ENCODE assay signal across 24 cellular contexts in genomic region chr6:112183271-112183671, GRCh38.
DNase-seq lines count a peak whose midpoint lies in the region; ATAC-seq and TF ChIP-seq lines count a peak whose summit lies in the region.
"Had no signal": no experiment of that assay in that cellular context is flagged by ENCODE, and none has a peak within 500 bp of the region (broad histone marks: within the 10 kb centered on the region; RNA-seq: fewer than 3 reads in every experiment).

No MANE protein-coding gene starts in this region.

- H3K36me3 ChIP-seq in IMR-90 (ENCODE audit: control insufficient read depth, insufficient read depth, low read length) (peaks cover 33% of the 10 kb centered on the region), mesendoderm (ENCODE audit: control insufficient read depth, insufficient read depth, low read length) (no peaks in the 10 kb centered on the region)
- H3K36me3 ChIP-seq in CD8-positive, alpha-beta T cell (ENCODE audit: insufficient read depth, low read length), result no peaks in the 10 kb centered on the region
- H3K36me3 ChIP-seq: neutrophil, thyroid gland had no signal

- CTCF ChIA-PET in IMR-90 (lab: Yijun Ruan, JAX), result interaction anchor here (0.6 to 1.1 kb wide), 3 partner anchors 51 to 121 kb away, joined by 3 read pairs; no protein-coding TSS in a partner anchor
- CTCF ChIA-PET in CD8-positive, alpha-beta T cell (lab: Charles Lee), result interaction anchor here (0.8 to 1.5 kb wide), 4 partner anchors 11 to 138 kb away, joined by 3 to 5 read pairs (median 3); no protein-coding TSS in a partner anchor

- peaks cover 9% of the 10 kb centered on the region; the same call in 1 of the 2 replicates for H3K9me1 ChIP-seq in IMR-90 (ENCODE audit: insufficient read depth, low read length)

- H3K4me1 Mint-ChIP-seq in CD8-positive, alpha-beta T cell (ENCODE audit: low read depth), result peaks cover 4% of the 10 kb centered on the region
- no peaks in the 10 kb centered on the region for H3K4me1 Mint-ChIP-seq in CD14-positive monocyte
- H3K4me1 Mint-ChIP-seq: B cell had no signal

- ATAC-seq in IMR-90 (ENCODE audit: low read depth), result peak; percentile 49
- ATAC-seq in CD8-positive, alpha-beta T cell, result no peak
- ATAC-seq: effector memory CD8-positive, alpha-beta T cell; left cardiac atrium; right cardiac atrium; stimulated activated naive B cell treated with anti-CD40 and anti-IgM and Interleukin-4, amounts not matched to agents 10 μg/mL and 1 μg/mL and 100 μg/mL, for 72 hours had no signal

- no peak overlapping the region for H3K27ac Mint-ChIP-seq in CD8-positive, alpha-beta T cell
- no peak overlapping the region for H3K27ac Mint-ChIP-seq in CD14-positive monocyte
- H3K27ac Mint-ChIP-seq: activated T-helper 2 cell treated with anti-CD3 and anti-CD28 coated beads, Interferon-gamma antibody, Interleukin-2, Interleukin-4, amounts not matched to agents 10 μg/mL and 5 μg/mL and 100 μg/mL, durations not matched to agents 14 hours and 24 hours and 36 hours; B cell; effector memory CD8-positive, alpha-beta T cell; stimulated activated naive B cell treated with anti-CD40 and anti-IgM and Interleukin-4, amounts not matched to agents 10 μg/mL and 1 μg/mL and 100 μg/mL, for 72 hours had no signal

- no peaks in the 10 kb centered on the region for H3K9me3 ChIP-seq in IMR-90 (ENCODE audit: control insufficient read depth, insufficient read depth, low read length)
- no peaks in the 10 kb centered on the region for H3K9me3 ChIP-seq in CD8-positive, alpha-beta T cell (ENCODE audit: low read length)
- H3K9me3 ChIP-seq: Caco-2, neutrophil, thyroid gland had no signal

- DNase-seq in IMR-90 (peak; percentile 70), brain pericyte (ENCODE audit: low read depth, low spot score) (peak; percentile 68), iris pigment epithelial cell (ENCODE audit: low read depth) (peak; percentile 82), smooth muscle cell of the brain vasculature (ENCODE audit: low read depth, low spot score) (peak; percentile 67), CD14-positive monocyte (ENCODE audit: low spot score) (no peak), mesendoderm (no peak), NCI-H1417 (lab: John Stamatoyannopoulos, UW) (no peak)
- no peak for DNase-seq in CD8-positive, alpha-beta T cell
- DNase-seq: activated CD4-positive, alpha-beta T cell treated with anti-CD3 and anti-CD28 coated beads for 4 hours; Caco-2; effector memory CD8-positive, alpha-beta T cell; foreskin melanocyte; KBM-7; left cardiac atrium; MV-4-11; NCI-H1930; NCI-H446; right cardiac atrium; stimulated activated naive B cell treated with anti-CD40 and anti-IgM and Interleukin-4, amounts not matched to agents 10 μg/mL and 1 μg/mL and 100 μg/mL, for 72 hours; SW 1271; thyroid gland had no signal

- peaks cover 3% of the 10 kb centered on the region; the same call in 1 of the 2 replicates for H3K4me1 ChIP-seq in IMR-90 (ENCODE audit: control insufficient read depth, insufficient read depth, low read length)
- no peaks in the 10 kb centered on the region for H3K4me1 ChIP-seq in CD8-positive, alpha-beta T cell (ENCODE audit: insufficient read depth, low read length)
- H3K4me1 ChIP-seq in mesendoderm (ENCODE audit: control insufficient read depth, low read depth, low read length), result no peaks in the 10 kb centered on the region
- H3K4me1 ChIP-seq: Caco-2 had no signal

- peak overlapping the region; percentile 81; the same call in 1 of the 2 replicates for H3K18ac ChIP-seq in IMR-90 (ENCODE audit: low read depth, low read length)
- no peak overlapping the region for H3K18ac ChIP-seq in mesendoderm (ENCODE audit: low read length)

- H3K27me3 ChIP-seq in IMR-90 (ENCODE audit: control insufficient read depth, insufficient read depth, low read length) (no peaks in the 10 kb centered on the region), mesendoderm (ENCODE audit: insufficient read depth, low read length, poor library complexity) (no peaks in the 10 kb centered on the region)
- peaks cover 3% of the 10 kb centered on the region for H3K27me3 ChIP-seq in CD8-positive, alpha-beta T cell (ENCODE audit: insufficient read depth, low read length)
- H3K27me3 ChIP-seq: thyroid gland had no signal

- in situ Hi-C loops in IMR-90 (cut with MboI; ENCODE audit: low sequenced_read_pairs), result loop anchor here (25.0 kb wide), 1 partner anchor 1729 kb away; no protein-coding TSS in a partner anchor

- H4K5ac ChIP-seq in IMR-90 (ENCODE audit: low read depth, low read length) (no peak overlapping the region), mesendoderm (ENCODE audit: low read length) (no peak overlapping the region)

- H2BK120ac ChIP-seq in IMR-90 (ENCODE audit: low read depth, low read length) (peak overlapping the region; percentile 28; the same call in 1 of the 2 replicates), mesendoderm (ENCODE audit: low read depth, low read length) (no peak overlapping the region)

- peak overlapping the region; percentile 76 for H2BK5ac ChIP-seq in IMR-90 (ENCODE audit: low read depth, low read length, poor library complexity, severe bottlenecking)
- H2BK5ac ChIP-seq in mesendoderm (ENCODE audit: low read length), result no peak overlapping the region

- peaks cover 25% of the 10 kb centered on the region for H3K27me3 Mint-ChIP-seq in CD8-positive, alpha-beta T cell (ENCODE audit: low read depth)
- H3K27me3 Mint-ChIP-seq in CD14-positive monocyte (ENCODE audit: low read depth in 3 of 3), result peaks cover 2 to 5% (median 4%) of the 10 kb centered on the region in 3 donors

- H3K9me3 Mint-ChIP-seq in CD8-positive, alpha-beta T cell, result no peaks in the 10 kb centered on the region
- no peaks in the 10 kb centered on the region for H3K9me3 Mint-ChIP-seq in CD14-positive monocyte
- H3K9me3 Mint-ChIP-seq: activated T-helper 2 cell treated with anti-CD3 and anti-CD28 coated beads, Interferon-gamma antibody, Interleukin-2, Interleukin-4, amounts not matched to agents 10 μg/mL and 5 μg/mL and 100 μg/mL, durations not matched to agents 14 hours and 24 hours and 36 hours; effector memory CD8-positive, alpha-beta T cell; stimulated activated naive B cell treated with anti-CD40 and anti-IgM and Interleukin-4, amounts not matched to agents 10 μg/mL and 1 μg/mL and 100 μg/mL, for 72 hours had no signal

- H3K4me2 ChIP-seq in IMR-90 (ENCODE audit: low read depth, low read length), result no peak overlapping the region; the same call in 1 of the 2 replicates
- H3K4me2 ChIP-seq in mesendoderm (ENCODE audit: low read length), result no peak overlapping the region

- H4K8ac ChIP-seq in IMR-90 (ENCODE audit: low read depth in 2 of 2, low read length in 2 of 2) (peak overlapping the region in 1 of 2 experiments; percentile 23; a peak in 1 of 4 replicates), mesendoderm (ENCODE audit: low read depth, low read length) (no peak overlapping the region)

- H3K4me3 ChIP-seq in IMR-90 (ENCODE audit: insufficient read depth, low read depth, low read length) (no peak overlapping the region), mesendoderm (ENCODE audit: low read length) (no peak overlapping the region)
- H3K4me3 ChIP-seq in CD8-positive, alpha-beta T cell (ENCODE audit: low read depth, low read length), result no peak overlapping the region
- H3K4me3 ChIP-seq: thyroid gland had no signal

- peak overlapping the region; percentile 49; the same call in 1 of the 2 replicates for H3K4ac ChIP-seq in IMR-90 (ENCODE audit: low read depth, low read length)
- H3K4ac ChIP-seq in mesendoderm (ENCODE audit: low read depth, low read length), result no peak overlapping the region

- H3K14ac ChIP-seq in IMR-90 (replicated peaks; ENCODE audit: low read depth, low read length), result no peak overlapping the region

- BruUV-seq in IMR-90 (replicated peaks; lab: Mats Ljungman, UMichigan), result no TSS peak

- H3K23ac ChIP-seq in IMR-90 (ENCODE audit: low read depth, low read length) (no peak overlapping the region), mesendoderm (ENCODE audit: low read length) (no peak overlapping the region)

- H2BK20ac ChIP-seq in IMR-90 (ENCODE audit: low read depth, low read length), result peak overlapping the region; percentile 48

- H3K79me1 ChIP-seq in IMR-90 (ENCODE audit: low read depth in 1 of 2, low read length in 2 of 2) (no peaks in the 10 kb centered on the region), mesendoderm (ENCODE audit: low read length) (no peaks in the 10 kb centered on the region)

- TF ChIP-seq RAD21 in IMR-90 (IDR thresholded peaks at IDR 0.05; ENCODE audit: low read length), result no peak

- H3K27ac ChIP-seq in IMR-90 (ENCODE audit: insufficient read depth, low read length) (peak overlapping the region; percentile 64; the same call in 1 of the 2 replicates), mesendoderm (ENCODE audit: low read depth, low read length) (no peak overlapping the region)
- H3K27ac ChIP-seq in CD8-positive, alpha-beta T cell (ENCODE audit: low read depth, low read length), result no peak overlapping the region
- H3K27ac ChIP-seq: neutrophil, thyroid gland had no signal

- dilution Hi-C loops in IMR-90 (cut with HindIII; ENCODE audit: low sequenced_read_pairs, unreplicated experiment), result no loop called here

- POLR2A ChIA-PET in IMR-90 (lab: Charles Lee; ENCODE audit: unreplicated experiment), result no interaction called here
- POLR2A ChIA-PET in CD8-positive, alpha-beta T cell (lab: Charles Lee), result no interaction called here

- H2AK5ac ChIP-seq in IMR-90 (ENCODE audit: low read depth, low read length) (no peak overlapping the region; the same call in 1 of the 2 replicates), mesendoderm (ENCODE audit: low read length) (no peak overlapping the region)

- no peak overlapping the region for H3K4me3 Mint-ChIP-seq in CD8-positive, alpha-beta T cell
- H3K4me3 Mint-ChIP-seq in CD14-positive monocyte, result peak overlapping the region in 1 of 2 donors; percentile 3
- H3K4me3 Mint-ChIP-seq: B cell; effector memory CD8-positive, alpha-beta T cell; stimulated activated naive B cell treated with anti-CD40 and anti-IgM and Interleukin-4, amounts not matched to agents 10 μg/mL and 1 μg/mL and 100 μg/mL, for 72 hours had no signal

- intact Hi-C loops in IMR-90 (cut with micrococcal nuclease) (loop anchor here (2.0 to 5.0 kb wide), 2 partner anchors 70 to 114 kb away; no protein-coding TSS in a partner anchor), CD14-positive monocyte (cut with micrococcal nuclease) (loop anchor here (5.0 to 10.0 kb wide), 4 partner anchors 129 to 1752 kb away; no protein-coding TSS in a partner anchor)
- intact Hi-C loops in CD8-positive, alpha-beta T cell (cut with DNase I, micrococcal nuclease), result no loop called here

- 0 out of 2 replicates have a peak overlapping the region, but pooled peaks have one; percentile 22 for H3K9ac ChIP-seq in IMR-90 (ENCODE audit: low read depth, low read length)
- H3K9ac ChIP-seq in mesendoderm (ENCODE audit: low read length), result no peak overlapping the region

- H2BK15ac ChIP-seq in IMR-90 (ENCODE audit: low read depth, low read length) (peak overlapping the region; percentile 62; the same call in 1 of the 3 replicates), mesendoderm (replicated peaks; ENCODE audit: low read depth) (no peak overlapping the region)

- no peaks in the 10 kb centered on the region for H3K36me3 Mint-ChIP-seq in CD8-positive, alpha-beta T cell
- no peaks in the 10 kb centered on the region for H3K36me3 Mint-ChIP-seq in CD14-positive monocyte
- H3K36me3 Mint-ChIP-seq: stimulated activated naive B cell treated with anti-CD40 and anti-IgM and Interleukin-4, amounts not matched to agents 10 μg/mL and 1 μg/mL and 100 μg/mL, for 72 hours had no signal

- no peak for TF ChIP-seq POLR2A in IMR-90 (IDR thresholded peaks at IDR 0.05; ENCODE audit: low read depth, low read length)

- H3K56ac ChIP-seq in IMR-90 (ENCODE audit: extremely low read depth, insufficient read depth, low read length) (0 out of 2 replicates have a peak overlapping the region, but pooled peaks have one; percentile 37), mesendoderm (ENCODE audit: low read length) (no peak overlapping the region)

- no peak overlapping the region for H2AK9ac ChIP-seq in IMR-90 (replicated peaks; ENCODE audit: low read depth, low read length, poor library complexity)

- TF ChIP-seq CTCF in IMR-90 (conservative IDR thresholded peaks at IDR 0.05; ENCODE audit: low read depth, low read length), result no peak
- no peak for TF ChIP-seq CTCF in CD8-positive, alpha-beta T cell (IDR thresholded peaks at IDR 0.05)
- TF ChIP-seq CTCF in CD14-positive monocyte (IDR thresholded peaks at IDR 0.05), result no peak

- H3K79me2 ChIP-seq in mesendoderm (ENCODE audit: control insufficient read depth, insufficient read depth, low read length), result no peaks in the 10 kb centered on the region

- no peaks in the 10 kb centered on the region for H4K20me1 ChIP-seq in IMR-90 (ENCODE audit: insufficient read depth, low read length)

- H2AFZ ChIP-seq in IMR-90 (replicated peaks; ENCODE audit: low read length, poor library complexity), result peak overlapping the region; percentile 64

- H4K91ac ChIP-seq in IMR-90 (ENCODE audit: insufficient read depth, low read depth, low read length), result peak overlapping the region; percentile 44

- no CpG with 5 or more reads among the region's 3 CpGs for WGBS in IMR-90 (ENCODE audit: extremely low coverage in 2 of 2, insufficient read length in 1 of 2), 2 experiments
- no CpG with 5 or more reads among the region's 3 CpGs for WGBS in mesendoderm (ENCODE audit: extremely low coverage, insufficient coverage, low lambda C conversion rate)

Comparison
In these comparisons a context has a peak if more than half of its experiments do, and no peak if none do; other contexts are left out.
1. DNase-seq: peak in IMR-90 (single experiment), brain pericyte (single experiment), iris pigment epithelial cell (single experiment) and smooth muscle cell of the brain vasculature (single experiment); none in CD8-positive, alpha-beta T cell (0 of 7), CD14-positive monocyte (single experiment), mesendoderm (single experiment) and NCI-H1417 (0 of 3).
2. intact Hi-C loops: an anchor here in IMR-90 (2.0 to 5.0 kb wide) and CD14-positive monocyte (5.0 to 10.0 kb wide); none called in CD8-positive, alpha-beta T cell.